Comparison of ENCODE assay signal across 2 cellular contexts in the genomic region with DNA sequence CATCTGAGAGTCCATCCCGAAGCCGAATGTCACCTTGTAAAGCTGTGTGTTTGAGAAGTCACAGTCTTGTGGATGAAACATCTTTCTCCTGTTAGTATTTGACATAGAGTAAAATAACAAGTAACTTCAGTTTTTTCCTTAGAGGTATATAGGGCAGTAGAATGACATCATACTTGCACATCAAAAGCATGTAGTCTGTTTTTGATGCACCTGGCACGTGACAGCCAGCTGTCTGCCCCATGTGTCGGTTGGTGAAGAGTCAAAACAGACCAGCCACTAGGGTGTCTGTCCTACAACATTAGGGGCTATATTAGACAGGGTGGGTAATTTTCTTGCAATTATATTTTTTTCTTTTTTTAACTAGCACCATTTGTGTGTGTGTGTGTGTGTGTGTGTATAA.
TF ChIP-seq lines count a peak whose summit lies in the region.

No MANE protein-coding gene starts in this region.

TF ChIP-seq in HepG2, 621 proteins besides CTCF, POLR2A, EP300 and RAD21 (continued from another document):
- no peak for TF ChIP-seq THAP11 (CRISPR knock-in tag; IDR thresholded peaks at IDR 0.05)
- TF ChIP-seq TEAD3 (CRISPR knock-in tag; optimal IDR thresholded peaks at IDR 0.05; ENCODE audit: borderline replicate concordance), result no peak
- TF ChIP-seq ZKSCAN8 (CRISPR knock-in tag; IDR thresholded peaks at IDR 0.05; ENCODE audit: borderline replicate concordance), result no peak
- no peak for TF ChIP-seq ZNF264 (CRISPR knock-in tag; IDR thresholded peaks at IDR 0.05)

TF ChIP-seq in K562, 482 proteins besides CTCF, POLR2A, EP300 and RAD21 (continued from another document):
- 0 out of 2 replicates have a peak, but pooled peaks have one; percentile 13 for TF ChIP-seq SUPT5H (IDR thresholded peaks at IDR 0.05)
- TF ChIP-seq, protein P1, sequence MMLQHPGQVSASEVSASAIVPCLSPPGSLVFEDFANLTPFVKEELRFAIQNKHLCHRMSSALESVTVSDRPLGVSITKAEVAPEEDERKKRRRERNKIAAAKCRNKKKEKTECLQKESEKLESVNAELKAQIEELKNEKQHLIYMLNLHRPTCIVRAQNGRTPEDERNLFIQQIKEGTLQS (IDR thresholded peaks at IDR 0.05), result peak; percentile 56
- TF ChIP-seq, protein P1 (CRISPR knock-in tag; conservative IDR thresholded peaks at IDR 0.05), result no peak
